ENCODE assay signal across 9 cellular contexts in genomic region chr9:112075009-112075378, GRCh38.
DNase-seq lines count a peak whose midpoint lies in the region; ATAC-seq, FAIRE-seq and TF ChIP-seq lines count a peak whose summit lies in the region.
"Had no signal": no experiment of that assay in that cellular context is flagged by ENCODE, and none has a peak within 500 bp of the region (broad histone marks: within the 10 kb centered on the region; RNA-seq: fewer than 3 reads in every experiment).

No MANE protein-coding gene starts in this region.

- H4K20me1 ChIP-seq in H9 (ENCODE audit: control insufficient read depth, insufficient read depth, insufficient read length) = no peaks in the 10 kb centered on the region

- POLR2A ChIA-PET in activated CD8-positive, alpha-beta T cell treated with anti-CD3 and anti-CD28 coated beads, Interleukin-2, amount 10 ng/mL, durations not matched to agents 7 days and 5 days (lab: Charles Lee) = interaction anchor here (0.5 kb wide), 1 partner anchor 643 kb away, joined by 3 read pairs; no protein-coding TSS in a partner anchor

- no peak for TF ChIP-seq POLR2A in right lobe of liver (IDR thresholded peaks at IDR 0.05)

- no peak overlapping the region for H3T11ph ChIP-seq in H9 (ENCODE audit: low read length)

- FAIRE-seq in GM19239 (lab: Jason Lieb, UNC) = no peak

- no peak overlapping the region for H2BK5ac ChIP-seq in H9 (ENCODE audit: insufficient read length, low read length)

- no peak overlapping the region for H3K23ac ChIP-seq in H9 (ENCODE audit: insufficient read length, low read depth, low read length)

- H3K27ac Mint-ChIP-seq in H9 = no peak overlapping the region; a peak in 1 of 7 replicates
- H3K27ac Mint-ChIP-seq in activated CD8-positive, alpha-beta T cell treated with anti-CD3 and anti-CD28 coated beads, Interleukin-2, amount 10 ng/mL, durations not matched to agents 7 days and 5 days = no peak overlapping the region

- TF ChIP-seq CTCF in H9 (conservative IDR thresholded peaks at IDR 0.05) (peak; percentile 1; the same call in 1 of the 3 replicates), right lobe of liver (IDR thresholded peaks at IDR 0.05) (no peak)

- H3K14ac ChIP-seq in H9 (ENCODE audit: insufficient read depth, low read length) = no peak overlapping the region

- no peak overlapping the region for H2BK15ac ChIP-seq in H9 (ENCODE audit: low read depth, low read length)

- H3K23me2 ChIP-seq in H9 (ENCODE audit: insufficient read length, low read depth, low read length, poor library complexity, severe bottlenecking) = no peaks in the 10 kb centered on the region

- no peak overlapping the region for H3K18ac ChIP-seq in H9 (ENCODE audit: insufficient read length, low read depth, low read length)

- H3K9ac ChIP-seq in H9 (ENCODE audit: extremely low read depth, insufficient read length, low read length) (no peak overlapping the region), subcutaneous abdominal adipose tissue (ENCODE audit: low read length in 5 of 5) (peak overlapping the region in 3 of 5 donors; percentile 14 to 52 (median 35))

- CTCF ChIA-PET in activated CD8-positive, alpha-beta T cell treated with anti-CD3 and anti-CD28 coated beads, Interleukin-2, amount 10 ng/mL, durations not matched to agents 7 days and 5 days (lab: Charles Lee) = interaction anchor here (0.7 to 4.6 kb wide), 43 partner anchors 10 to 504 kb away, joined by 3 to 79 read pairs (median 5); partner anchors contain the start of genes HSDL2, PTBP3 and UGCG

- H3K27me3 ChIP-seq in H9 (ENCODE audit: insufficient read depth, low read length) = no peaks in the 10 kb centered on the region
- no peaks in the 10 kb centered on the region for H3K27me3 ChIP-seq in right lobe of liver
- no peaks in the 10 kb centered on the region for H3K27me3 ChIP-seq in subcutaneous abdominal adipose tissue (ENCODE audit: control insufficient read depth in 5 of 5, insufficient read depth in 4 of 5, low read length in 5 of 5)
- H3K27me3 ChIP-seq: MG63 had no signal

- H3K4ac ChIP-seq in H9 (ENCODE audit: low read depth, low read length) = no peak overlapping the region

- H3K36me3 ChIP-seq in right lobe of liver = no peaks in the 10 kb centered on the region
- no peaks in the 10 kb centered on the region for H3K36me3 ChIP-seq in subcutaneous abdominal adipose tissue (ENCODE audit: control insufficient read depth in 5 of 5, insufficient read depth in 5 of 5, low read length in 5 of 5)
- H3K36me3 ChIP-seq: MG63 had no signal

- H4K5ac ChIP-seq in H9 (ENCODE audit: insufficient read length, low read depth, low read length) = no peak overlapping the region

- no peak overlapping the region for H4K8ac ChIP-seq in H9 (replicated peaks; ENCODE audit: insufficient read length, low read depth, low read length)

- H2BK120ac ChIP-seq in H9 (ENCODE audit: low read depth, low read length, poor library complexity, severe bottlenecking) = no peak overlapping the region

- DNase-seq in H9 = no peak
- no peak for DNase-seq in activated CD8-positive, alpha-beta T cell treated with anti-CD3 and anti-CD28 coated beads, Interleukin-2, amount 10 ng/mL, durations not matched to agents 7 days and 5 days
- DNase-seq in right lobe of liver = no peak
- DNase-seq in GM19239 (ENCODE audit: insufficient read length, low spot score) = no peak
- no peak for DNase-seq in NCI-H69 (lab: John Stamatoyannopoulos, UW)
- no peak for DNase-seq in NCI-H1694 treated with DMSO at 0.1 percent for 48 hours (lab: John Stamatoyannopoulos, UW)
- DNase-seq: NCI-H526 treated with DMSO at 0.1 percent for 48 hours had no signal

- H3K27ac ChIP-seq in H9 (ENCODE audit: insufficient read length, low read depth, low read length) (no peak overlapping the region), right lobe of liver (peak overlapping the region in 2 of 3 donors; percentile 67 to 70), subcutaneous abdominal adipose tissue (ENCODE audit: low read depth, low read length) (peak overlapping the region; percentile 1)

- H2BK12ac ChIP-seq in H9 (ENCODE audit: insufficient read length, low read depth, low read length) = no peak overlapping the region

- H3K9me3 Mint-ChIP-seq in H9 = no peaks in the 10 kb centered on the region
- H3K9me3 Mint-ChIP-seq in activated CD8-positive, alpha-beta T cell treated with anti-CD3 and anti-CD28 coated beads, Interleukin-2, amount 10 ng/mL, durations not matched to agents 7 days and 5 days (ENCODE audit: insufficient read depth) = no peaks in the 10 kb centered on the region

- H3K4me2 ChIP-seq in H9 (ENCODE audit: insufficient read depth, insufficient read length, low read length) = no peak overlapping the region

- peaks cover 15 to 21% of the 10 kb centered on the region in 2 experiments for H3K4me1 Mint-ChIP-seq in H9
- H3K4me1 Mint-ChIP-seq in activated CD8-positive, alpha-beta T cell treated with anti-CD3 and anti-CD28 coated beads, Interleukin-2, amount 10 ng/mL, durations not matched to agents 7 days and 5 days (ENCODE audit: low read depth) = peaks cover 31% of the 10 kb centered on the region

- H3K9me3 ChIP-seq in H9 (ENCODE audit: control insufficient read depth, low read depth, low read length) (no peaks in the 10 kb centered on the region), right lobe of liver (no peaks in the 10 kb centered on the region), subcutaneous abdominal adipose tissue (ENCODE audit: control insufficient read depth in 5 of 5, low read length in 5 of 5) (no peaks in the 10 kb centered on the region)
- H3K9me3 ChIP-seq: MG63 had no signal

- no peak overlapping the region for H2BK20ac ChIP-seq in H9 (ENCODE audit: low read depth, low read length, poor library complexity, severe bottlenecking)

- H3K27me3 Mint-ChIP-seq in H9 (ENCODE audit: low read depth) = no peaks in the 10 kb centered on the region
- H3K27me3 Mint-ChIP-seq in activated CD8-positive, alpha-beta T cell treated with anti-CD3 and anti-CD28 coated beads, Interleukin-2, amount 10 ng/mL, durations not matched to agents 7 days and 5 days (ENCODE audit: low read depth) = no peaks in the 10 kb centered on the region

- H3K4me1 ChIP-seq in H9 (ENCODE audit: insufficient read depth, low read length) (no peaks in the 10 kb centered on the region), right lobe of liver (peaks cover 0 to 8% (median 0%) of the 10 kb centered on the region in 4 donors), subcutaneous abdominal adipose tissue (ENCODE audit: control insufficient read depth in 5 of 5, insufficient read depth in 5 of 5, low read length in 5 of 5) (peaks cover 0 to 31% (median 14%) of the 10 kb centered on the region in 5 donors)

- H3K4me3 Mint-ChIP-seq in H9 = no peak overlapping the region
- H3K4me3 Mint-ChIP-seq in activated CD8-positive, alpha-beta T cell treated with anti-CD3 and anti-CD28 coated beads, Interleukin-2, amount 10 ng/mL, durations not matched to agents 7 days and 5 days = no peak overlapping the region

- H2AK5ac ChIP-seq in H9 (ENCODE audit: insufficient read length, low read length) = no peak overlapping the region

- ATAC-seq in activated CD8-positive, alpha-beta T cell treated with anti-CD3 and anti-CD28 coated beads, Interleukin-2, amount 10 ng/mL, durations not matched to agents 7 days and 5 days = peak; percentile 6
- ATAC-seq in right lobe of liver = no peak

- no peak overlapping the region for H2AFZ ChIP-seq in H9 (ENCODE audit: low read length)

- WGBS in H9 (ENCODE audit: extremely low coverage, insufficient read length, low lambda C conversion rate) = no CpG with 5 or more reads among the region's 2 CpGs
- 19% methylated on average over 2 of the region's 2 CpGs for WGBS in right lobe of liver (ENCODE audit: insufficient coverage, low coverage, low lambda C conversion rate, missing lambda C conversion rate)

- H4K91ac ChIP-seq in H9 (ENCODE audit: insufficient read length, low read depth, low read length) = no peak overlapping the region

- intact Hi-C loops in right lobe of liver (cut with DNase I) = loop anchor here in 1 of 2 donors (10.0 kb wide), 1 partner anchor 310 kb away; no protein-coding TSS in a partner anchor

- no peaks in the 10 kb centered on the region for H3K79me2 ChIP-seq in H9 (ENCODE audit: insufficient read depth, low read length)

- H3K79me1 ChIP-seq in H9 (ENCODE audit: insufficient read depth, low read depth, low read length, poor library complexity, severe bottlenecking) = no peaks in the 10 kb centered on the region

- no peak overlapping the region for H3K56ac ChIP-seq in H9 (ENCODE audit: insufficient read length, low read depth, low read length)

- H3K4me3 ChIP-seq in right lobe of liver = no peak overlapping the region
- no peak overlapping the region for H3K4me3 ChIP-seq in subcutaneous abdominal adipose tissue (ENCODE audit: low read depth in 1 of 5, low read length in 5 of 5)
- H3K4me3 ChIP-seq: MG63 had no signal

- H3K36me3 Mint-ChIP-seq in H9 (ENCODE audit: insufficient read depth in 1 of 3, low read depth in 3 of 3) = no peaks in the 10 kb centered on the region; a peak in 1 of 7 replicates
- peaks cover 22% of the 10 kb centered on the region for H3K36me3 Mint-ChIP-seq in activated CD8-positive, alpha-beta T cell treated with anti-CD3 and anti-CD28 coated beads, Interleukin-2, amount 10 ng/mL, durations not matched to agents 7 days and 5 days (ENCODE audit: low read depth)
